ENCODE assay signal across 22 cellular contexts in the genomic region with DNA sequence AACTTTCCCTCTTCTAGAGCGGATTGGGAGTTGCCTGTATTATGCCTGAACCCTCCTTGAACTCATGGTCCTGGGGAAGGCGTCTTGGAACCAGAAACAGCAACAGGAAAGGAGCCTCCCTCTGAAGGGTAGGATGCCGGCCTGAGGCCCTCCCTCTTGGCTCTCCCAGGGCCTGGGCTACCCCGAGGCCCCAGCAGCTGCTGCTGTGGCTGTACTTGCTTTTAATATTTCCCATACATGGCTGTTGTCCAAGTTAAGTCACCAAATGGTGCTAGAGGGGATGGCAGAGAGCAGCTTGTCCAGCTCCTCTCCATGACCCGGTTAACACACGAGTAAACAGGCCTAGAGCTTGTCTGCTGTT. TPM values are rescaled to one million over a fixed set of nuclear protein-coding genes. Genes with fewer than 3 reads are reported as not detected.
DNase-seq lines count a peak whose midpoint lies in the region; ATAC-seq, FAIRE-seq and TF ChIP-seq lines count a peak whose summit lies in the region.
"Had no signal": no experiment of that assay in that cellular context is flagged by ENCODE, and none has a peak within 500 bp of the region (broad histone marks: within the 10 kb centered on the region; RNA-seq: fewer than 3 reads in every experiment).

No MANE protein-coding gene starts in this region.

- H3K4me2 ChIP-seq in HepG2 (ENCODE audit: low read depth, low read length), result no peak overlapping the region
- H3K4me2 ChIP-seq: neural progenitor cell had no signal

- no peaks in the 10 kb centered on the region for H4K20me1 ChIP-seq in HepG2 (ENCODE audit: insufficient read depth, low read length)

- FAIRE-seq in HepG2 (lab: Jason Lieb, UNC) (no peak), HTR-8/SVneo (lab: Jason Lieb, UNC) (no peak)
- FAIRE-seq: GM19239 had no signal

- no peaks in the 10 kb centered on the region for H3K27me3 ChIP-seq in liver (ENCODE audit: control insufficient read depth in 4 of 4, insufficient read depth in 4 of 4, low read length in 3 of 4)
- peaks cover 0 to 2% of the 10 kb centered on the region in 2 experiments; a peak in 1 of 5 replicates for H3K27me3 ChIP-seq in HepG2 (ENCODE audit: control insufficient read depth in 1 of 2, insufficient read depth in 2 of 2, low read length in 2 of 2)
- H3K27me3 ChIP-seq: neural progenitor cell, SJSA1, transverse colon had no signal

- no peak overlapping the region for H2AFZ ChIP-seq in HepG2 (ENCODE audit: low read length)
- H2AFZ ChIP-seq: neural progenitor cell had no signal

- no TSS peak for BruUV-seq in HepG2 (replicated peaks; lab: Mats Ljungman, UMichigan)

- DNase-seq in HepG2 (ENCODE audit: low spot score), result no peak
- DNase-seq in fibroblast of pulmonary artery (ENCODE audit: low read depth), result peak; percentile 17
- no peak for DNase-seq in natural killer cell
- DNase-seq in activated CD8-positive, alpha-beta memory T cell treated with anti-CD3 and anti-CD28 coated beads, Interleukin-2, amount 10 ng/mL, durations not matched to agents 7 days and 5 days, result no peak
- DNase-seq in substantia nigra (lab: John Stamatoyannopoulos, UW), result no peak
- DNase-seq in HTR-8/SVneo (ENCODE audit: insufficient read length, low spot score), result no peak
- no peak for DNase-seq in NCI-H526 (lab: John Stamatoyannopoulos, UW)
- DNase-seq: ACHN; CD8-positive, alpha-beta T cell; DMS79 treated with DMSO at 0.1 percent for 48 hours; HCEC 1CT; immature natural killer cell; KBM-7; mesenchymal stem cell; NCI-H526 treated with DMSO at 0.1 percent for 48 hours; stimulated activated naive CD8-positive, alpha-beta T cell treated with anti-CD3 and anti-CD28 coated beads, Interleukin-15, Interleukin-2, amounts not matched to agents 100 U/mL and 50 U/mL, for 24 hours; T-helper 9 cell; transverse colon had no signal

- WGBS in liver, result 69% methylated on average over 6 of the region's 6 CpGs
- WGBS in HepG2 (ENCODE audit: low lambda C conversion rate), result 96% methylated on average over 2 of the region's 6 CpGs

- CTCF ChIA-PET in HepG2 (lab: Yijun Ruan, JAX; ENCODE audit: low intra/inter-chr PET ratio, low total read pairs), result no interaction called here
- CTCF ChIA-PET in activated CD8-positive, alpha-beta memory T cell treated with anti-CD3 and anti-CD28 coated beads, Interleukin-2, amount 10 ng/mL, durations not matched to agents 7 days and 5 days (lab: Charles Lee), result interaction anchor here (1.2 kb wide), 1 partner anchor 18 kb away, joined by 3 read pairs; no protein-coding TSS in a partner anchor

- H3K27me3 Mint-ChIP-seq in natural killer cell (ENCODE audit: low read depth in 2 of 2), result peaks cover 0 to 3% of the 10 kb centered on the region in 2 donors
- no peaks in the 10 kb centered on the region for H3K27me3 Mint-ChIP-seq in activated CD8-positive, alpha-beta memory T cell treated with anti-CD3 and anti-CD28 coated beads, Interleukin-2, amount 10 ng/mL, durations not matched to agents 7 days and 5 days

- peaks cover 7 to 14% of the 10 kb centered on the region in 2 donors for H3K4me1 Mint-ChIP-seq in natural killer cell
- H3K4me1 Mint-ChIP-seq in activated CD8-positive, alpha-beta memory T cell treated with anti-CD3 and anti-CD28 coated beads, Interleukin-2, amount 10 ng/mL, durations not matched to agents 7 days and 5 days, result peaks cover 3% of the 10 kb centered on the region
- H3K4me1 Mint-ChIP-seq: immature natural killer cell had no signal

- H3K4me3 ChIP-seq in liver (ENCODE audit: low read depth in 1 of 3, low read length in 3 of 3) (no peak overlapping the region), HepG2 (replicated peaks in 1 of 3; ENCODE audit: insufficient read depth in 1 of 3, low read depth in 2 of 3, low read length in 3 of 3) (no peak overlapping the region), fibroblast of pulmonary artery (replicated peaks; ENCODE audit: low read depth, low read length) (no peak overlapping the region)
- H3K4me3 ChIP-seq: neural progenitor cell, SJSA1, transverse colon had no signal

- H3K27ac ChIP-seq in liver (ENCODE audit: low read depth in 1 of 2, low read length in 2 of 2), result no peak overlapping the region
- H3K27ac ChIP-seq in HepG2 (ENCODE audit: extremely low read length, insufficient read depth, low read length), result no peak overlapping the region
- no peak overlapping the region for H3K27ac ChIP-seq in substantia nigra (ENCODE audit: low read depth, low read length, poor library complexity, severe bottlenecking)
- H3K27ac ChIP-seq: neural progenitor cell, SJSA1, transverse colon had no signal

- in situ Hi-C loops in HepG2 (cut with HindIII; ENCODE audit: extremely low pct_ligation_motif_present, low pct_unique_long_range_greater_than_20kb), result no loop called here

- ATAC-seq in HepG2, result no peak
- peak in 1 of 3 donors; percentile 9 for ATAC-seq in natural killer cell
- no peak for ATAC-seq in activated CD8-positive, alpha-beta memory T cell treated with anti-CD3 and anti-CD28 coated beads, Interleukin-2, amount 10 ng/mL, durations not matched to agents 7 days and 5 days
- ATAC-seq: CD8-positive, alpha-beta T cell; stimulated activated naive CD8-positive, alpha-beta T cell treated with anti-CD3 and anti-CD28 coated beads, Interleukin-15, Interleukin-2, amounts not matched to agents 100 U/mL and 50 U/mL, for 24 hours had no signal

- H3K9ac ChIP-seq in liver (ENCODE audit: low read depth in 1 of 2, low read length in 2 of 2) (no peak overlapping the region), HepG2 (ENCODE audit: insufficient read depth, low read depth, low read length) (no peak overlapping the region)
- H3K9ac ChIP-seq: neural progenitor cell had no signal

- TF ChIP-seq EP300 in HepG2 (IDR thresholded peaks at IDR 0.05; ENCODE audit: low read depth in 2 of 2, low read length in 2 of 2), result no peak
- TF ChIP-seq EP300 in HepG2 (CRISPR knock-in tag; IDR thresholded peaks at IDR 0.05; ENCODE audit: borderline replicate concordance), result no peak

- H3K36me3 ChIP-seq in liver (ENCODE audit: control insufficient read depth in 4 of 4, insufficient read depth in 3 of 4, low read depth in 1 of 4, low read length in 3 of 4) (peaks cover 14 to 45% (median 38%) of the 10 kb centered on the region in 4 donors), HepG2 (replicated peaks in 1 of 2; ENCODE audit: control insufficient read depth in 1 of 2, insufficient read depth in 2 of 2, low read length in 2 of 2) (peaks cover 11 to 35% of the 10 kb centered on the region in 2 experiments)
- H3K36me3 ChIP-seq: neural progenitor cell had no signal

- no peaks in the 10 kb centered on the region for H3K9me3 Mint-ChIP-seq in natural killer cell
- no peaks in the 10 kb centered on the region for H3K9me3 Mint-ChIP-seq in activated CD8-positive, alpha-beta memory T cell treated with anti-CD3 and anti-CD28 coated beads, Interleukin-2, amount 10 ng/mL, durations not matched to agents 7 days and 5 days (ENCODE audit: low read depth)
- H3K9me3 Mint-ChIP-seq: CD8-positive, alpha-beta T cell; neural progenitor cell had no signal

- intact Hi-C loops in HepG2 (cut with micrococcal nuclease; ENCODE audit: unreplicated experiment), result no loop called here
- intact Hi-C loops in natural killer cell (cut with micrococcal nuclease), result no loop called here

- H3K4me3 Mint-ChIP-seq in natural killer cell, result no peak overlapping the region
- H3K4me3 Mint-ChIP-seq in activated CD8-positive, alpha-beta memory T cell treated with anti-CD3 and anti-CD28 coated beads, Interleukin-2, amount 10 ng/mL, durations not matched to agents 7 days and 5 days, result no peak overlapping the region
- H3K4me3 Mint-ChIP-seq: CD8-positive, alpha-beta T cell; immature natural killer cell; neural progenitor cell had no signal

- no peaks in the 10 kb centered on the region for H3K79me2 ChIP-seq in HepG2 (ENCODE audit: insufficient read depth, low read length)

- TF ChIP-seq RAD21 in liver (IDR thresholded peaks at IDR 0.05) (peak in 1 of 2 donors; percentile 4), HepG2 (CRISPR knock-in tag; IDR thresholded peaks at IDR 0.05) (no peak)

- H3K36me3 Mint-ChIP-seq in natural killer cell, result no peaks in the 10 kb centered on the region
- peaks cover 34% of the 10 kb centered on the region for H3K36me3 Mint-ChIP-seq in activated CD8-positive, alpha-beta memory T cell treated with anti-CD3 and anti-CD28 coated beads, Interleukin-2, amount 10 ng/mL, durations not matched to agents 7 days and 5 days

- POLR2A ChIA-PET in HepG2 (lab: Yijun Ruan, JAX), result interaction anchor here (1.0 kb wide), 1 partner anchor 10 kb away, joined by 3 read pairs; no protein-coding TSS in a partner anchor

- H3K4me1 ChIP-seq in liver (ENCODE audit: control insufficient read depth in 4 of 4, insufficient read depth in 4 of 4, low read length in 3 of 4) (no peaks in the 10 kb centered on the region), HepG2 (ENCODE audit: insufficient read depth, low read length) (no peaks in the 10 kb centered on the region)
- H3K4me1 ChIP-seq: SJSA1, transverse colon had no signal

- H3K9me3 ChIP-seq in liver (ENCODE audit: control insufficient read depth in 4 of 4, low read length in 3 of 4) (no peaks in the 10 kb centered on the region), HepG2 (ENCODE audit: low read length) (no peaks in the 10 kb centered on the region)
- H3K9me3 ChIP-seq: SJSA1, transverse colon had no signal

- TF ChIP-seq POLR2A in HepG2 (IDR thresholded peaks at IDR 0.05; ENCODE audit: insufficient read depth in 1 of 2, low read depth in 2 of 2, low read length in 2 of 2), result no peak

- H3K27ac Mint-ChIP-seq in natural killer cell, result peak overlapping the region; percentile 64 to 77
- H3K27ac Mint-ChIP-seq in activated CD8-positive, alpha-beta memory T cell treated with anti-CD3 and anti-CD28 coated beads, Interleukin-2, amount 10 ng/mL, durations not matched to agents 7 days and 5 days, result no peak overlapping the region
- H3K27ac Mint-ChIP-seq: CD8-positive, alpha-beta T cell; neural progenitor cell had no signal

- no peak for TF ChIP-seq CTCF in liver (IDR thresholded peaks at IDR 0.05; ENCODE audit: low read depth, low read length, missing input control)
- no peak for TF ChIP-seq CTCF in HepG2 (CRISPR knock-in tag; IDR thresholded peaks at IDR 0.05)
- no peak for TF ChIP-seq CTCF in fibroblast of pulmonary artery (IDR thresholded peaks at IDR 0.05; ENCODE audit: low read length, missing control alignments)
- TF ChIP-seq CTCF in natural killer cell (IDR thresholded peaks at IDR 0.05), result no peak

RNA-seq across cellular contexts. Expression of a gene that starts 10.5 kb away (rescaled TPM):
- under 1 TPM in 1 of 2 donors, not detected in 1; under 0.01 TPM for total RNA-seq in liver
- polyA plus RNA-seq in liver, result under 1 TPM; 0.01 to 0.06 TPM
- total RNA-seq in HepG2 (2016; rRNA removed; fragmentation: Illumina TruSeq; extraction: Trizol), result 0.07 TPM in 1 of 2 replicates, not detected in the other
- not detected in 2 replicates for total RNA-seq in HepG2 (2016; cell fraction: cytosol; rRNA removed; fragmentation: Illumina TruSeq; extraction: Trizol; ENCODE audit: low read depth)
- total RNA-seq in HepG2 (2016; cell fraction: insoluble cytoplasmic fraction; rRNA removed; fragmentation: Illumina TruSeq; extraction: Trizol), result 0.06 TPM in 1 of 2 replicates, not detected in the other
- total RNA-seq in HepG2 (2016; cell fraction: membrane; rRNA removed; fragmentation: Illumina TruSeq; extraction: Trizol), result not detected in 2 replicates
- 0.19 TPM in 1 of 2 replicates, not detected in the other for total RNA-seq in HepG2 (2016; cell fraction: nucleus; rRNA removed; fragmentation: Illumina TruSeq; extraction: Trizol)
- 0.03 and 0.07 TPM in 2 replicates for polyA plus RNA-seq in HepG2 (2011; rRNA removed)
- 0.01 TPM in 1 of 2 replicates, not detected in the other for polyA plus RNA-seq in HepG2 (2011; cell fraction: cytosol; rRNA removed)
- polyA plus RNA-seq in HepG2 (2011; cell fraction: nucleus; rRNA removed), result 0.07 and 0.18 TPM in 2 replicates
- polyA plus RNA-seq in HepG2 (2012), result 0.04 and 0.07 TPM in 2 replicates
- polyA plus RNA-seq in HepG2 (2016; cell fraction: cytosol; fragmentation: Illumina TruSeq; extraction: Trizol; ENCODE audit: low read depth), result not detected in 2 replicates
- not detected in 2 replicates for polyA plus RNA-seq in HepG2 (2016; cell fraction: insoluble cytoplasmic fraction; fragmentation: Illumina TruSeq; extraction: Trizol; ENCODE audit: low read depth)
- polyA plus RNA-seq in HepG2 (2016; cell fraction: membrane; fragmentation: Illumina TruSeq; extraction: Trizol; ENCODE audit: low read depth), result not detected in 2 replicates
- 0.26 TPM in 1 of 2 replicates, not detected in the other for polyA plus RNA-seq in HepG2 (2016; cell fraction: nucleus; fragmentation: Illumina TruSeq; extraction: Trizol; ENCODE audit: insufficient read depth, low read depth)
- polyA minus RNA-seq in HepG2 (2011; rRNA and poly(A)+ RNA removed; ENCODE audit: low replicate concordance), result 0.21 and 0.24 TPM in 2 replicates
- polyA minus RNA-seq in HepG2 (2011; cell fraction: cytosol; rRNA and poly(A)+ RNA removed), result not detected in 2 replicates
- 0.12 and 0.13 TPM in 2 replicates for polyA minus RNA-seq in HepG2 (2011; cell fraction: nucleus; rRNA and poly(A)+ RNA removed)
- not detected for total RNA-seq in natural killer cell
- total RNA-seq in activated CD8-positive, alpha-beta memory T cell treated with anti-CD3 and anti-CD28 coated beads, Interleukin-2, amount 10 ng/mL, durations not matched to agents 7 days and 5 days, result not detected
- total RNA-seq: CD8-positive, alpha-beta T cell; SJSA1 had no signal

RNA-seq across cellular contexts. Expression of a gene that starts 19.6 kb away (rescaled TPM):
- total RNA-seq in liver, result 10 to 100 TPM in 1 of 2 donors, 1 to 10 TPM in 1; 8.2 to 18.7 TPM
- 10 to 100 TPM in 1 of 2 donors, 1 to 10 TPM in 1; 9.8 to 22.0 TPM for polyA plus RNA-seq in liver
- 37.9 and 41.7 TPM in 2 replicates for total RNA-seq in HepG2 (2016; rRNA removed; fragmentation: Illumina TruSeq; extraction: Trizol)
- total RNA-seq in HepG2 (2016; cell fraction: cytosol; rRNA removed; fragmentation: Illumina TruSeq; extraction: Trizol; ENCODE audit: low read depth), result 25.3 and 28.6 TPM in 2 replicates
- total RNA-seq in HepG2 (2016; cell fraction: insoluble cytoplasmic fraction; rRNA removed; fragmentation: Illumina TruSeq; extraction: Trizol), result 30.4 and 39.8 TPM in 2 replicates
- total RNA-seq in HepG2 (2016; cell fraction: membrane; rRNA removed; fragmentation: Illumina TruSeq; extraction: Trizol), result 62.1 and 67.2 TPM in 2 replicates
- 22.1 and 39.3 TPM in 2 replicates for total RNA-seq in HepG2 (2016; cell fraction: nucleus; rRNA removed; fragmentation: Illumina TruSeq; extraction: Trizol)
- polyA plus RNA-seq in HepG2 (2011; rRNA removed), result 11.7 and 12.0 TPM in 2 replicates
- polyA plus RNA-seq in HepG2 (2011; cell fraction: cytosol; rRNA removed), result 8.0 and 9.6 TPM in 2 replicates
- 14.6 and 16.1 TPM in 2 replicates for polyA plus RNA-seq in HepG2 (2011; cell fraction: nucleus; rRNA removed)
- 38.7 and 55.5 TPM in 2 replicates for polyA plus RNA-seq in HepG2 (2012)
- polyA plus RNA-seq in HepG2 (2016; cell fraction: cytosol; fragmentation: Illumina TruSeq; extraction: Trizol; ENCODE audit: low read depth), result 54.7 and 56.1 TPM in 2 replicates
- polyA plus RNA-seq in HepG2 (2016; cell fraction: insoluble cytoplasmic fraction; fragmentation: Illumina TruSeq; extraction: Trizol; ENCODE audit: low read depth), result 55.4 and 68.5 TPM in 2 replicates
- polyA plus RNA-seq in HepG2 (2016; cell fraction: membrane; fragmentation: Illumina TruSeq; extraction: Trizol; ENCODE audit: low read depth), result 93.4 and 96.6 TPM in 2 replicates
- polyA plus RNA-seq in HepG2 (2016; cell fraction: nucleus; fragmentation: Illumina TruSeq; extraction: Trizol; ENCODE audit: insufficient read depth, low read depth), result 82.9 and 88.0 TPM in 2 replicates
- 7.3 and 19.3 TPM in 2 replicates for polyA minus RNA-seq in HepG2 (2011; rRNA and poly(A)+ RNA removed; ENCODE audit: low replicate concordance)
- polyA minus RNA-seq in HepG2 (2011; cell fraction: cytosol; rRNA and poly(A)+ RNA removed), result 8.6 and 10.4 TPM in 2 replicates
- 10.8 and 15.2 TPM in 2 replicates for polyA minus RNA-seq in HepG2 (2011; cell fraction: nucleus; rRNA and poly(A)+ RNA removed)
- total RNA-seq in natural killer cell, result 100 to 1,000 TPM; 100 to 137 (median 112) TPM
- 100 to 1,000 TPM; 103 to 110 TPM for total RNA-seq in activated CD8-positive, alpha-beta memory T cell treated with anti-CD3 and anti-CD28 coated beads, Interleukin-2, amount 10 ng/mL, durations not matched to agents 7 days and 5 days

RNA-seq across cellular contexts. Expression of a gene that starts 29.9 kb away (rescaled TPM):
- total RNA-seq in liver, result 10 to 100 TPM; 51.1 to 76.1 TPM
- polyA plus RNA-seq in liver, result 10 to 100 TPM; 39.3 to 51.1 TPM
- total RNA-seq in HepG2 (2016; rRNA removed; fragmentation: Illumina TruSeq; extraction: Trizol), result 70.8 and 94.6 TPM in 2 replicates
- total RNA-seq in HepG2 (2016; cell fraction: cytosol; rRNA removed; fragmentation: Illumina TruSeq; extraction: Trizol; ENCODE audit: low read depth), result 9.0 and 11.2 TPM in 2 replicates
- total RNA-seq in HepG2 (2016; cell fraction: insoluble cytoplasmic fraction; rRNA removed; fragmentation: Illumina TruSeq; extraction: Trizol), result 68.0 and 86.8 TPM in 2 replicates
- 39.0 and 39.7 TPM in 2 replicates for total RNA-seq in HepG2 (2016; cell fraction: membrane; rRNA removed; fragmentation: Illumina TruSeq; extraction: Trizol)
- 58.4 and 70.1 TPM in 2 replicates for total RNA-seq in HepG2 (2016; cell fraction: nucleus; rRNA removed; fragmentation: Illumina TruSeq; extraction: Trizol)
- 78.6 and 86.2 TPM in 2 replicates for polyA plus RNA-seq in HepG2 (2011; rRNA removed)
- polyA plus RNA-seq in HepG2 (2011; cell fraction: cytosol; rRNA removed), result 50.2 and 58.9 TPM in 2 replicates
- 99.9 and 117 TPM in 2 replicates for polyA plus RNA-seq in HepG2 (2011; cell fraction: nucleus; rRNA removed)
- 46.2 and 48.4 TPM in 2 replicates for polyA plus RNA-seq in HepG2 (2012)
- polyA plus RNA-seq in HepG2 (2016; cell fraction: cytosol; fragmentation: Illumina TruSeq; extraction: Trizol; ENCODE audit: low read depth), result 2.9 and 3.4 TPM in 2 replicates
- 65.0 and 73.2 TPM in 2 replicates for polyA plus RNA-seq in HepG2 (2016; cell fraction: insoluble cytoplasmic fraction; fragmentation: Illumina TruSeq; extraction: Trizol; ENCODE audit: low read depth)
- polyA plus RNA-seq in HepG2 (2016; cell fraction: membrane; fragmentation: Illumina TruSeq; extraction: Trizol; ENCODE audit: low read depth), result 14.8 and 16.7 TPM in 2 replicates
- 73.4 and 80.3 TPM in 2 replicates for polyA plus RNA-seq in HepG2 (2016; cell fraction: nucleus; fragmentation: Illumina TruSeq; extraction: Trizol; ENCODE audit: insufficient read depth, low read depth)
- polyA minus RNA-seq in HepG2 (2011; rRNA and poly(A)+ RNA removed; ENCODE audit: low replicate concordance), result 183 and 405 TPM in 2 replicates
- polyA minus RNA-seq in HepG2 (2011; cell fraction: cytosol; rRNA and poly(A)+ RNA removed), result 60.8 and 69.1 TPM in 2 replicates
- polyA minus RNA-seq in HepG2 (2011; cell fraction: nucleus; rRNA and poly(A)+ RNA removed), result 94.0 and 140 TPM in 2 replicates
- total RNA-seq in natural killer cell, result 100 to 1,000 TPM; 260 to 281 (median 265) TPM
- total RNA-seq in activated CD8-positive, alpha-beta memory T cell treated with anti-CD3 and anti-CD28 coated beads, Interleukin-2, amount 10 ng/mL, durations not matched to agents 7 days and 5 days, result 100 to 1,000 TPM; 369 to 434 TPM
